15 cellular contexts compared by ENCODE assay signal in the genomic region with DNA sequence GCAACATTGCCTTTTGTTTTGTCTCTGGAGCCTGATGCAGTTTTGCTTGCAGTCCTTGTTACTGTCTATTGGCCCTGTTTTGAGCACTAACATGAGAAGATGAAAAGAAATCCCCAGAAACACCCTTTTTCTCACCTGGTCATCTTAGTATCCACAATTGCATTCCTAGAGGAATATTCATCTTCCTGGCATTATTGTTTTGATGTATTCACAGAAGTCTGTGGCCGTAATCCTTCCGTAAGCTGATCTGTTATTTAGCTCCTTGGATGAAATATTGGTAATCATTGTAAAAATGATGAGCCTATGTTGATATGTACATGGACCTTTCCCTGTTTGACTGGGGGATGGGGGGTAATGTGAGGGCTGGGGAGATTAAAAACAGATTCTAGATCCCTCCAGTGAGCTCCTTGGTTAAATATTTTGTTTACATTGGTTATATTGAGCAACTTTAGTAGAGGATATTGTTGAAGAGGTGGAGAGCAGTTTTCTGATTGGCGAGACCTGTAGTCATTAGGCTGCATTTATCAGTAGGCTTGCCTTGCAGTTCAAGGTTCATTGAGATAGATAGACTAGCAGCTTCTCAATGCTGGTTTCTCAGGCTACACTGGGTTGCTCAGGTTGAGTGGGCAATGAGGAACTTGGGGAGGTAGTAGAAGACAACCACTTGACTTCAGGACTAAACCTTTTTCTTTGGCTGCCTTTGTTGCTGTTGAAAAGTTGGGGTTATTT.
DNase-seq lines count a peak whose midpoint lies in the region; ATAC-seq, FAIRE-seq and TF ChIP-seq lines count a peak whose summit lies in the region.
"Had no signal": no experiment of that assay in that cellular context is flagged by ENCODE, and none has a peak within 500 bp of the region (broad histone marks: within the 10 kb centered on the region; RNA-seq: fewer than 3 reads in every experiment).

No MANE protein-coding gene starts in this region.

- peak; percentile 26; the same call in 1 of the 3 replicates for ATAC-seq in GM12878
- ATAC-seq in left colon = peak; percentile 88

- H3K9ac ChIP-seq in GM12878 (ENCODE audit: control insufficient read depth, insufficient read depth, low read length) = no peak overlapping the region

- SMC1A ChIA-PET in GM12878 (lab: Charles Lee; ENCODE audit: uncharacterized antibody, unreplicated experiment) = no interaction called here

- TF ChIP-seq RAD21 in GM12878 (IDR thresholded peaks at IDR 0.05; ENCODE audit: insufficient read depth, low read depth, low read length) = no peak

- no peaks in the 10 kb centered on the region for H3K36me3 ChIP-seq in GM12878 (ENCODE audit: control insufficient read depth in 2 of 2, insufficient read depth in 2 of 2, low read length in 1 of 2)
- no peaks in the 10 kb centered on the region for H3K36me3 ChIP-seq in small intestine (ENCODE audit: control insufficient read depth in 2 of 2, insufficient read depth in 2 of 2, low read length in 2 of 2)
- H3K36me3 ChIP-seq: BE2C, SJCRH30 had no signal

- H3K9me3 ChIP-seq in GM12878 (replicated peaks; ENCODE audit: control insufficient read depth, insufficient read depth, low read length) (no peaks in the 10 kb centered on the region), small intestine (ENCODE audit: control insufficient read depth, low read depth) (no peaks in the 10 kb centered on the region)
- H3K9me3 ChIP-seq: BE2C had no signal

- RAD21 ChIA-PET in GM12878 (lab: Charles Lee; ENCODE audit: unreplicated experiment) = no interaction called here

- H3K4me2 ChIP-seq in GM12878 (ENCODE audit: control insufficient read depth, insufficient read depth) = no peak overlapping the region

- H3K4me3 ChIP-seq in GM12878 = no peak overlapping the region
- no peak overlapping the region for H3K4me3 ChIP-seq in small intestine (ENCODE audit: low read depth in 1 of 2, low read length in 2 of 2)
- H3K4me3 ChIP-seq: SJCRH30 had no signal

- in situ Hi-C loops in GM12878 (cut with MboI) = no loop called here

- CTCF ChIA-PET in GM12878 (lab: Yijun Ruan, JAX) = interaction anchor here (0.7 to 1.1 kb wide), 2 partner anchors 13 to 104 kb away, joined by 3 to 4 read pairs; no protein-coding TSS in a partner anchor

- WGBS in GM12878 (ENCODE audit: insufficient coverage, insufficient replicate concordance, low lambda C conversion rate, missing lambda C conversion rate) = 89% methylated on average over 3 of the region's 3 CpGs
- WGBS in small intestine, 3 donors = 20 to 70% (median 51%) methylated on average over 3 of the region's 3 CpGs

- no peak overlapping the region for H2AFZ ChIP-seq in GM12878 (ENCODE audit: control insufficient read depth, low read depth, low read length)

- no peak for TF ChIP-seq POLR2A in GM12878 (IDR thresholded peaks at IDR 0.05; ENCODE audit: low read depth, low read length)

- H4K20me1 ChIP-seq in GM12878 (ENCODE audit: control insufficient read depth, insufficient read depth) = no peaks in the 10 kb centered on the region

- POLR2A ChIA-PET in GM12878 (lab: Charles Lee) = no interaction called here

- intact Hi-C loops in GM12878 (cut with micrococcal nuclease; ENCODE audit: unreplicated experiment) (no loop called here), left colon (cut with DNase I, micrococcal nuclease) (no loop called here)

- no TSS peak for BruUV-seq in GM12878 (replicated peaks; lab: Mats Ljungman, UMichigan)

- no peak for FAIRE-seq in GM12878 (lab: Jason Lieb, UNC)
- peak; percentile 5 for FAIRE-seq in small intestine (lab: Jason Lieb, UNC)
- FAIRE-seq: GM12891 had no signal

- H3K27ac ChIP-seq in GM12878 (ENCODE audit: control insufficient read depth, insufficient read depth) (no peak overlapping the region), small intestine (ENCODE audit: low read depth in 1 of 2, low read length in 1 of 2) (no peak overlapping the region)
- H3K27ac ChIP-seq: 22Rv1, SJCRH30 had no signal

- no peaks in the 10 kb centered on the region for H3K4me1 ChIP-seq in GM12878 (ENCODE audit: control insufficient read depth, insufficient read depth, low read length)
- peaks cover 3 to 7% of the 10 kb centered on the region in 2 donors for H3K4me1 ChIP-seq in small intestine (ENCODE audit: control insufficient read depth in 2 of 2, insufficient read depth in 1 of 2, low read depth in 1 of 2, low read length in 1 of 2)
- H3K4me1 ChIP-seq: BE2C had no signal

- TF ChIP-seq EP300 in GM12878 (IDR thresholded peaks at IDR 0.05; ENCODE audit: borderline replicate concordance in 1 of 2, control insufficient read depth in 1 of 2, low read depth in 2 of 2, low read length in 2 of 2) = no peak

- no peaks in the 10 kb centered on the region for H3K27me3 ChIP-seq in GM12878 (replicated peaks in 1 of 2; ENCODE audit: control insufficient read depth in 2 of 2, insufficient read depth in 2 of 2, low read length in 1 of 2)
- no peaks in the 10 kb centered on the region for H3K27me3 ChIP-seq in small intestine (ENCODE audit: control insufficient read depth in 2 of 2, insufficient read depth in 2 of 2, low read length in 2 of 2)
- H3K27me3 ChIP-seq: BE2C, SJCRH30 had no signal

- TF ChIP-seq CTCF in GM12878 (IDR thresholded peaks at IDR 0.05 in 2 of 3, conservative IDR thresholded peaks at IDR 0.05 in 1 of 3; ENCODE audit: control insufficient read depth in 2 of 3, extremely low read depth in 1 of 3, insufficient read depth in 1 of 3, low read depth in 3 of 3, low read length in 3 of 3) = no peak

- peak; percentile 4 for DNase-seq in NCI-H2171 treated with DMSO at 0.1 percent for 48 hours (lab: John Stamatoyannopoulos, UW)
- DNase-seq in NCI-H2171 (lab: John Stamatoyannopoulos, UW) = no peak
- no peak for DNase-seq in GM12878 (ENCODE audit: low read depth, low spot score)
- no peak for DNase-seq in left colon
- peak; percentile 92 for DNase-seq in small intestine
- no peak for DNase-seq in HuH-7.5 (ENCODE audit: low spot score)
- no peak for DNase-seq in NCI-H69 (lab: John Stamatoyannopoulos, UW)
- no peak for DNase-seq in HT-29 (ENCODE audit: low spot score)
- DNase-seq: BE2C; CD4-positive, alpha-beta memory T cell; NCI-H187 treated with DMSO at 0.1 percent for 48 hours; NCI-H748 treated with DMSO at 0.1 percent for 48 hours had no signal

- H3K79me2 ChIP-seq in GM12878 (ENCODE audit: control insufficient read depth, insufficient read depth, low read length) = no peaks in the 10 kb centered on the region

TF ChIP-seq in GM12878, 131 proteins besides CTCF, POLR2A, EP300 and RAD21:
- TF ChIP-seq RAD51 (IDR thresholded peaks at IDR 0.05) = no peak
- TF ChIP-seq ESRRA (IDR thresholded peaks at IDR 0.05; ENCODE audit: low read length) = no peak
- no peak for TF ChIP-seq ZSCAN29 (IDR thresholded peaks at IDR 0.05)
- TF ChIP-seq RUNX3 (IDR thresholded peaks at IDR 0.05; ENCODE audit: low read length) = no peak
- TF ChIP-seq NR2F1 (conservative IDR thresholded peaks at IDR 0.05) = no peak
- TF ChIP-seq, protein P1, sequence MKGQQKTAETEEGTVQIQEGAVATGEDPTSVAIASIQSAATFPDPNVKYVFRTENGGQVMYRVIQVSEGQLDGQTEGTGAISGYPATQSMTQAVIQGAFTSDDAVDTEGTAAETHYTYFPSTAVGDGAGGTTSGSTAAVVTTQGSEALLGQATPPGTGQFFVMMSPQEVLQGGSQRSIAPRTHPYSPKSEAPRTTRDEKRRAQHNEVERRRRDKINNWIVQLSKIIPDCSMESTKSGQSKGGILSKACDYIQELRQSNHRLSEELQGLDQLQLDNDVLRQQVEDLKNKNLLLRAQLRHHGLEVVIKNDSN (IDR thresholded peaks at IDR 0.05; ENCODE audit: borderline replicate concordance, extremely low read length, insufficient read depth, low read depth, low read length) = no peak
- TF ChIP-seq HDGF (IDR thresholded peaks at IDR 0.05) = no peak
- no peak for TF ChIP-seq MYB (IDR thresholded peaks at IDR 0.05; ENCODE audit: borderline replicate concordance, low read depth, low read length)
- TF ChIP-seq JUNB (IDR thresholded peaks at IDR 0.05) = no peak
- no peak for TF ChIP-seq CEBPB (IDR thresholded peaks at IDR 0.05; ENCODE audit: borderline replicate concordance in 1 of 2, low read depth in 2 of 2, low read length in 2 of 2)
TF ChIP-seq in GM12878: peak in this region for 0.

Comparison
In these comparisons a context has a peak if more than half of its experiments do, and no peak if none do; other contexts are left out.
1. DNase-seq: peak in NCI-H2171 treated with DMSO at 0.1 percent for 48 hours (single experiment) and small intestine (single experiment); none in NCI-H2171 (single experiment), GM12878 (single experiment), left colon (0 of 2), HuH-7.5 (single experiment), NCI-H69 (single experiment) and HT-29 (single experiment).